Comparison of ENCODE assay signal across 1 cellular context in genomic region chrX:123361371-123361770, GRCh38.
TF ChIP-seq lines count a peak whose summit lies in the region.

No MANE protein-coding gene starts in this region.

TF ChIP-seq in GM23338, 12 proteins besides CTCF, POLR2A, EP300 and RAD21 (continued from another document):
- TF ChIP-seq ZNF462 (CRISPR knock-in tag; IDR thresholded peaks at IDR 0.05) (no peak), ZNF331 (CRISPR knock-in tag; IDR thresholded peaks at IDR 0.05; ENCODE audit: low read depth) (no peak)
